In the genomic region with DNA sequence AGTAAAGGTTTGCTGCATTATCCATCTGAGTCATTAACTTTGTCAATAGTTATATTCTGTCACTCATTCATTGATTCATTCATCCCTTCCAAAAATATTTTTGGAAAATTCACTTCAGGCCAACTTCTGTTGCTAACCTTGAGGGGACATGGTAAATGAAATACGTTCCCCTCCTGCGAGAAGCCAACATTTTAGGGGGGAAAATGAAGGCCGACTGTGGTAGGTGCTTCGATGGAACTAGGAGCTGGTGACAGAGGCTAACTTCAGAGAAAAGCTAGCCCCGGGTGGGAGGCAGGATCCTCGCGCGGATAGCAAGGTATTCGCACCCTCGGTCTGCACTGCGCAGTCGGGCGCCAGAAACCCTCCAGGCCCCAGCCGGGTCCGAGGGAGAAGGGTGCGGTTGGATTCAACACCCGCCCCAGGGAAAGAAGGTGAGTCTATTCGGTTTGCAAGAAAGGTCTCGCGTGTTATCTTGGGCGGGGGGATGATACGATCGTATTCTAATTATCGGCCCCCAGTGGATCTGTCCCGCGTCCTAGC, we compare ENCODE assay signal across 2 cellular contexts.
TF ChIP-seq lines count a peak whose summit lies in the region.

No MANE protein-coding gene starts in this region.

TF ChIP-seq in HCT116, 20 proteins besides CTCF, POLR2A, EP300 and RAD21 (continued from another document):
- TF ChIP-seq, protein P1, sequence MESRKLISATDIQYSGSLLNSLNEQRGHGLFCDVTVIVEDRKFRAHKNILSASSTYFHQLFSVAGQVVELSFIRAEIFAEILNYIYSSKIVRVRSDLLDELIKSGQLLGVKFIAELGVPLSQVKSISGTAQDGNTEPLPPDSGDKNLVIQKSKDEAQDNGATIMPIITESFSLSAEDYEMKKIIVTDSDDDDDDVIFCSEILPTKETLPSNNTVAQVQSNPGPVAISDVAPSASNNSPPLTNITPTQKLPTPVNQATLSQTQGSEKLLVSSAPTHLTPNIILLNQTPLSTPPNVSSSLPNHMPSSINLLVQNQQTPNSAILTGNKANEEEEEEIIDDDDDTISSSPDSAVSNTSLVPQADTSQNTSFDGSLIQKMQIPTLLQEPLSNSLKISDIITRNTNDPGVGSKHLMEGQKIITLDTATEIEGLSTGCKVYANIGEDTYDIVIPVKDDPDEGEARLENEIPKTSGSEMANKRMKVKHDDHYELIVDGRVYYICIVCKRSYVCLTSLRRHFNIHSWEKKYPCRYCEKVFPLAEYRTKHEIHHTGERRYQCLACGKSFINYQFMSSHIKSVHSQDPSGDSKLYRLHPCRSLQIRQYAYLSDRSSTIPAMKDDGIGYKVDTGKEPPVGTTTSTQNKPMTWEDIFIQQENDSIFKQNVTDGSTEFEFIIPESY (IDR thresholded peaks at IDR 0.05; ENCODE audit: extremely low read depth, insufficient replicate concordance, low read length) = no peak
- TF ChIP-seq SIN3A (IDR thresholded peaks at IDR 0.05; ENCODE audit: low read depth) (no peak), POLR2AphosphoS5 (IDR thresholded peaks at IDR 0.05; ENCODE audit: low read depth, low read length) (no peak), EGR1 (IDR thresholded peaks at IDR 0.05; ENCODE audit: low read depth) (no peak), ZNF274 (IDR thresholded peaks at IDR 0.05; ENCODE audit: low read depth, low read length) (no peak), JUND (IDR thresholded peaks at IDR 0.05) (no peak), REST (IDR thresholded peaks at IDR 0.05; ENCODE audit: low read depth) (no peak), TCF7L2 (IDR thresholded peaks at IDR 0.05; ENCODE audit: borderline replicate concordance, extremely low read depth, insufficient read depth, insufficient read length) (no peak), EZH2phosphoT487 (IDR thresholded peaks at IDR 0.05; ENCODE audit: borderline replicate concordance) (no peak), MAX (IDR thresholded peaks at IDR 0.05) (no peak), ELF1 (IDR thresholded peaks at IDR 0.05; ENCODE audit: borderline replicate concordance, low read depth) (no peak), SP1 (IDR thresholded peaks at IDR 0.05; ENCODE audit: low read depth) (no peak), SRF (IDR thresholded peaks at IDR 0.05; ENCODE audit: low read depth) (no peak), CBX3 (IDR thresholded peaks at IDR 0.05; ENCODE audit: low read depth) (no peak), EZH2 (IDR thresholded peaks at IDR 0.05) (no peak), FOSL1 (IDR thresholded peaks at IDR 0.05; ENCODE audit: low read depth) (no peak)

TF ChIP-seq in neural cell, 6 proteins besides CTCF, POLR2A, EP300 and RAD21 (continued from another document):
- no peak for TF ChIP-seq REST (IDR thresholded peaks at IDR 0.05; ENCODE audit: borderline replicate concordance)
- no peak for TF ChIP-seq SMC3 (conservative IDR thresholded peaks at IDR 0.05; ENCODE audit: poor library complexity)
- no peak for TF ChIP-seq POLR2AphosphoS5 (IDR thresholded peaks at IDR 0.05)
TF ChIP-seq in neural cell: peak in this region for 0.
